8 cellular contexts compared by ENCODE assay signal in the genomic region with DNA sequence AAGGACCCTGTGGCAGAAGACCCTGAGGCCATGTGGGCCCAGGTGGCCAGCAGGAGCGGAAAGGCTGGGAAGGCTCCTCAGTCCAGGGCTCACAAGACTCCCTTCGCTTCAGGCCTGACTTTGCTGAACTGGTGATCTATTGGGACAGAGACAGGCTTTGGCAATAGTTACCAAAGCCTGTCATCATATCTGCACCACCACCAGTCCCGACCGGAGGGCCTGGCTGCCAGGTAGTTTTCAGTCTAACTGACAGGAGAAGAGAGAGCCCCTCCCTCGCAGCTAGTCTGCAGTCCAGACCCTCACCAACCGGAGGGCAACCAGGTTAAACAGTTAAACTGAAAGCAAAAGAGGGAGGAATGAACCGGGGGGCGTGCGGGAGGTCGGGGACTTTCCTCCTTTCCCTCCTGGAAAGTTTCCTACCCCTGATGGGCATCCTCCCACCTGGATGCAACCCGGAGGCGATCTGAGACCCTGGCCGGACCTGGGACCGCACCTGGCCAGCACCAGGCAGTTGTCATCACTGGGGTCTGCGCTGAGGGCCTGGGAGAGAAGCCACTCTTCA.
A peak's percentile ranks its signal among the peaks of the same experiment; 100 is the strongest.
DNase-seq lines count a peak whose midpoint lies in the region; ATAC-seq and TF ChIP-seq lines count a peak whose summit lies in the region.

No MANE protein-coding gene starts in this region.

- ATAC-seq in GM19397 (IDR thresholded peaks at IDR 0.05; ENCODE audit: unreplicated experiment) (peak; percentile 7), GM21576 (IDR thresholded peaks at IDR 0.05; ENCODE audit: unreplicated experiment) (no peak)

- H3K4me1 ChIP-seq in BLaER1, result peaks cover 15% of the 10 kb centered on the region
- H3K4me1 ChIP-seq in MM.1S (ENCODE audit: low read length), result peaks cover 22% of the 10 kb centered on the region
- H3K4me1 ChIP-seq in neuron (ENCODE audit: insufficient read depth, low read length), result peaks cover 12% of the 10 kb centered on the region

- H3K27me3 ChIP-seq in BLaER1 (no peaks in the 10 kb centered on the region), MM.1S (replicated peaks; ENCODE audit: insufficient read depth, low read length) (no peaks in the 10 kb centered on the region), neuron (ENCODE audit: insufficient read depth, low read length) (no peaks in the 10 kb centered on the region)

- peaks cover 5% of the 10 kb centered on the region; the same call in 1 of the 2 replicates for H3F3A ChIP-seq in MM.1S (ENCODE audit: insufficient read depth, low read length)

- H3K27ac ChIP-seq in BLaER1 (peak overlapping the region; percentile 80), MM.1S (ENCODE audit: low read length) (peak overlapping the region; percentile 61; the same call in 1 of the 2 replicates)

- no peaks in the 10 kb centered on the region for H3K9me3 ChIP-seq in BLaER1
- no peaks in the 10 kb centered on the region for H3K9me3 ChIP-seq in MM.1S (replicated peaks; ENCODE audit: insufficient read depth, low read length)
- H3K9me3 ChIP-seq in neuron (ENCODE audit: low read length), result no peaks in the 10 kb centered on the region

- H4K20me1 ChIP-seq in BLaER1 (no peaks in the 10 kb centered on the region), MM.1S (ENCODE audit: insufficient read depth, low read length) (no peaks in the 10 kb centered on the region)

- peak overlapping the region; percentile 94 for H2AFZ ChIP-seq in MM.1S (ENCODE audit: low read length)
- H2AFZ ChIP-seq in neuron (ENCODE audit: low read depth, low read length), result peak overlapping the region; percentile 100

- DNase-seq in MM.1S, result peak; percentile 50
- DNase-seq in activated T-cell treated with anti-CD3 and anti-CD28 coated beads for 24 hours (ENCODE audit: low read depth), result peak; percentile 28
- DNase-seq in fibroblast of mammary gland (ENCODE audit: low read depth), result peak; percentile 54
- DNase-seq in NCI-H128 (lab: John Stamatoyannopoulos, UW; ENCODE audit: unreplicated experiment), result no peak

- H3K4me3 ChIP-seq in BLaER1 (peak overlapping the region; percentile 96), MM.1S (ENCODE audit: low read length) (peak overlapping the region; percentile 92), fibroblast of mammary gland (ENCODE audit: control insufficient read depth, low read depth, low read length) (peak overlapping the region; percentile 84), neuron (ENCODE audit: low read length) (peak overlapping the region; percentile 75)

- peaks cover 59% of the 10 kb centered on the region for H3K79me2 ChIP-seq in MM.1S (ENCODE audit: low read length)

- H3K9ac ChIP-seq in BLaER1, result peak overlapping the region; percentile 85
- peak overlapping the region; percentile 92 for H3K9ac ChIP-seq in MM.1S (ENCODE audit: low read length)

- no peaks in the 10 kb centered on the region for H3K9me2 ChIP-seq in MM.1S (replicated peaks; ENCODE audit: insufficient read depth, low read length)

- peak overlapping the region; percentile 94 for H3K4me2 ChIP-seq in BLaER1
- peak overlapping the region; percentile 74 for H3K4me2 ChIP-seq in MM.1S (ENCODE audit: low read depth, low read length)

- H3K36me3 ChIP-seq in BLaER1 (no peaks in the 10 kb centered on the region), MM.1S (replicated peaks; ENCODE audit: insufficient read depth, low read length) (no peaks in the 10 kb centered on the region), neuron (ENCODE audit: insufficient read depth, low read length) (no peaks in the 10 kb centered on the region)

- no peak for TF ChIP-seq CTCF in MM.1S (IDR thresholded peaks at IDR 0.05; ENCODE audit: low read length)
- TF ChIP-seq CTCF in fibroblast of mammary gland (conservative IDR thresholded peaks at IDR 0.05; ENCODE audit: control insufficient read depth, insufficient read depth, low read depth, low read length), result no peak
